In the genomic region with DNA sequence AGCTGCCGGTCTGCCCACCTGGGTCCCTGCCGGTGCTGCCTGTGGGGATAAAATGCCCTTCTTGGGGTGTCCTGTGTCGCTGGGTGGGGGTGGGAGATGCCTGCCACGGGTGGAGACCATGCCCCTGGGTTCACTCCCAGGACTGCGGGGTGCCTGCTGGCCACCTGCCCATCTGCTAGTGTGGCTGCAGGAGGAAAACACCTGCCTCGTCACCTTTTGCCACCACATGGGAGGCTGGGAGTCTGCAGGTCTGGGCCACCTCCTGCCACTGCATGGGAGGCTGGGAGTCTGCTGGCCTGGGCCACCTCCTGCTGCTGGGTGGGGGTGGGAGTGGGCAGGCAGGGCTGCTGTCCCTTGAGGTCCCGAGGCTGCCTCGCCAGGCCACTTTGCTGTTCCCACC, we compare ENCODE assay signal across 31 cellular contexts.
"Had no signal": no experiment of that assay in that cellular context is flagged by ENCODE, and none has a peak within 500 bp of the region (broad histone marks: within the 10 kb centered on the region; RNA-seq: fewer than 3 reads in every experiment).

No MANE protein-coding gene starts in this region.

- H3K36me3 ChIP-seq: ascending aorta, breast epithelium, cardiac muscle cell, colonic mucosa, esophagus squamous epithelium had no signal

- H3K9me3 ChIP-seq: ascending aorta, colonic mucosa, esophagus squamous epithelium had no signal

- ATAC-seq: activated CD4-positive, alpha-beta T cell treated with anti-CD3 and anti-CD28 coated beads for 36 hours; activated naive CD4-positive, alpha-beta T cell treated with anti-CD3 and anti-CD28 coated beads, Interleukin-2, amount 50 U/mL, for 72 hours; activated T-cell treated with anti-CD3 and anti-CD28 coated beads, Interleukin-2, amount 50 U/mL, for 72 hours; gastroesophageal sphincter; T-helper 17 cell had no signal

- H3K27ac ChIP-seq: ascending aorta, breast epithelium, cardiac muscle cell, colonic mucosa, epithelial cell of prostate, esophagus squamous epithelium, gastroesophageal sphincter had no signal

- DNase-seq: activated CD4-positive, alpha-beta memory T cell treated with anti-CD3 and anti-CD28 coated beads, Interleukin-2, amount 10 ng/mL, durations not matched to agents 7 days and 5 days; activated CD4-positive, alpha-beta T cell treated with anti-CD3 and anti-CD28 coated beads for 36 hours; activated CD4-positive, alpha-beta T cell treated with anti-CD3 and anti-CD28 coated beads, Interleukin-2, amount 10 ng/mL, durations not matched to agents 24 days and 14 days; activated CD4-positive, alpha-beta T cell treated with anti-CD3 and anti-CD28 coated beads, Interleukin-2, amount 50 U/mL, for 4 hours; activated CD4-positive, CD25-positive, alpha-beta regulatory T cell; activated CD4-positive, CD25-positive, alpha-beta regulatory T cell treated with anti-CD3 and anti-CD28 coated beads, Interleukin-2, amount 50 U/mL, for 72 hours; activated CD8-positive, alpha-beta memory T cell treated with anti-CD3 and anti-CD28 coated beads, Interleukin-2, amount 50 U/mL, for 48 hours; activated gamma-delta T cell; activated naive CD4-positive, alpha-beta T cell; activated naive CD4-positive, alpha-beta T cell treated with anti-CD3 and anti-CD28 coated beads, Interleukin-2, amount 10 ng/mL, durations not matched to agents 7 days and 5 days; activated naive CD8-positive, alpha-beta T cell treated with anti-CD3 and anti-CD28 coated beads, Interleukin-2, amount 10 ng/mL, durations not matched to agents 7 days and 5 days; activated T-cell treated with anti-CD3 and anti-CD28 coated beads for 4 hours; activated T-cell treated with anti-CD3 and anti-CD28 coated beads, Interleukin-2, amount 50 U/mL, for 24 hours; activated T-cell treated with anti-CD3 and anti-CD28 coated beads, Interleukin-2, amount 50 U/mL, for 72 hours; central memory CD4-positive, alpha-beta T cell; cerebellar nuclear complex; colonic mucosa; effector CD8-positive, alpha-beta T cell; esophagus squamous epithelium; foreskin melanocyte; T-helper 1 cell; T-helper 17 cell; T1000 had no signal

- H3K27me3 ChIP-seq: ascending aorta, breast epithelium, cardiac muscle cell, colonic mucosa, esophagus squamous epithelium, gastroesophageal sphincter had no signal

- H3K4me3 ChIP-seq: ascending aorta, breast epithelium, cardiac muscle cell, colonic mucosa, esophagus squamous epithelium, gastroesophageal sphincter had no signal

- FAIRE-seq: endometrium, endothelial cell of umbilical vein had no signal

- H3K4me1 ChIP-seq: ascending aorta, breast epithelium, colonic mucosa, esophagus squamous epithelium, gastroesophageal sphincter had no signal
